Comparison of ENCODE assay signal across 26 cellular contexts in the genomic region with DNA sequence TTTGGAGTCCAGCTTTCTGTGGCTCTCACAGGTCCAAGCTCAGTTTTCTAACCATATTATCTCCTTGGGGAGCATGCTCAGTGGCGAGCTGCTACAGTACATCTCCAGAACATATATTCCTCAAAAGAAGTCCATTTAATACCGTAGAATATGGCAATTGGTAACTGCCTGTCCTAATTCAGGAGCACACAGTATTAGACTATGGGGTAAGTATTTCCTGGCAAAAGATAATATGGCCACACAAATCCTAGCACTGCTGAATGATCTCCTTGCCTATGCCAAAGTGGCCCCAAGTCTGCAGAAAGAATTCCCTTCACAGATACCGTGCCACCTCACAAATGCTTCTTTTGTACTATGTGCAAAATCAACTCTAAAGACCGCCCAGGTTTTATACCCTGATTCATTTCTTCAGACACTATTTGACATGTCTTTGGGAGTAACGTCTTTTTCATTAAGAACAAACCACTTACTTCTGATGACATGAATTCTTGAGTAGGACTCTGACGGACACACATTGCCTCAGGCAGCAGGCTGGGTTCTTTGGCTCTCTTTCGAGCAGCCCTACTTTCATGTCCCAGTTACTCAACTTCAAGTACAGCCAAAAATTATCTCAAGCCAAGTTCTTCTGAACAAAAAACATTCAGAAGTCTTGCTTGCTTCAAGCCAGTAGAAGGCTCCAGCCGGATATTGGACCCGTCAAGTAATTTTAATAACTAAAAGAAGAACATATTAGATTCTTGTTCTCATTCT.
A peak's percentile ranks its signal among the peaks of the same experiment; 100 is the strongest.
DNase-seq lines count a peak whose midpoint lies in the region; ATAC-seq, FAIRE-seq and TF ChIP-seq lines count a peak whose summit lies in the region.
"Had no signal": no experiment of that assay in that cellular context is flagged by ENCODE, and none has a peak within 500 bp of the region (broad histone marks: within the 10 kb centered on the region; RNA-seq: fewer than 3 reads in every experiment).

No MANE protein-coding gene starts in this region.

- TF ChIP-seq POLR2A in erythroblast (IDR thresholded peaks at IDR 0.05; ENCODE audit: low read length), result no peak

- FAIRE-seq in bronchial epithelial cell (lab: Jason Lieb, UNC) (no peak), frontal cortex (lab: Jason Lieb, UNC) (no peak)
- FAIRE-seq: A549, HTR-8/SVneo, TTC549 had no signal

- peak; percentile 91 for ATAC-seq in Right ventricle myocardium superior (ENCODE audit: poor library complexity)
- ATAC-seq in psoas muscle, result peak in 3 of 4 donors; percentile 42 to 64 (median 53)
- ATAC-seq: A549, Panc1 had no signal

- H3K4me1 ChIP-seq in psoas muscle, result no peaks in the 10 kb centered on the region
- H3K4me1 ChIP-seq: A549, adrenal gland, lower lobe of right lung, parathyroid adenoma, transverse colon had no signal

- H3K4me3 ChIP-seq in AG10803 (ENCODE audit: low read length) (no peak overlapping the region), bronchial epithelial cell (ENCODE audit: low read depth, low read length) (no peak overlapping the region), psoas muscle (no peak overlapping the region)
- H3K4me3 ChIP-seq: A549, adrenal gland, lower lobe of right lung, transverse colon had no signal

- H3K9me3 ChIP-seq in psoas muscle, result no peaks in the 10 kb centered on the region
- H3K9me3 ChIP-seq: A549, adrenal gland, lower lobe of right lung, transverse colon had no signal

- H3K27ac ChIP-seq in psoas muscle, result no peak overlapping the region
- H3K27ac ChIP-seq: A549, adrenal gland, lower lobe of right lung, parathyroid adenoma, transverse colon had no signal

- H3K27me3 ChIP-seq in bronchial epithelial cell (ENCODE audit: control insufficient read depth, insufficient read depth, low read length) (no peaks in the 10 kb centered on the region), psoas muscle (ENCODE audit: insufficient read depth in 3 of 3, low read length in 2 of 3) (no peaks in the 10 kb centered on the region)
- H3K27me3 ChIP-seq: adrenal gland, transverse colon had no signal

- H3K36me3 ChIP-seq in bronchial epithelial cell (ENCODE audit: control insufficient read depth, insufficient read depth, low read length) (no peaks in the 10 kb centered on the region), psoas muscle (ENCODE audit: insufficient read depth in 1 of 2, low read depth in 1 of 2) (no peaks in the 10 kb centered on the region)
- H3K36me3 ChIP-seq: adrenal gland, lower lobe of right lung, transverse colon had no signal

- intact Hi-C loops in Right ventricle myocardium superior (cut with DNase I), result no loop called here
- intact Hi-C loops in psoas muscle (cut with DNase I), result no loop called here

- WGBS in psoas muscle, 3 donors, result 73 to 83% (median 75%) methylated on average over 9 of the region's 9 CpGs

- no peak for TF ChIP-seq CTCF in AG10803 (conservative IDR thresholded peaks at IDR 0.05; ENCODE audit: low read length)
- TF ChIP-seq CTCF in bronchial epithelial cell (IDR thresholded peaks at IDR 0.05; ENCODE audit: insufficient read depth, low read length, severe bottlenecking), result no peak
- no peak for TF ChIP-seq CTCF in psoas muscle (IDR thresholded peaks at IDR 0.05)

- DNase-seq in AG10803 (ENCODE audit: low read depth), result peak; percentile 83
- peak; percentile 20 for DNase-seq in bronchial epithelial cell (ENCODE audit: low read depth)
- peak; percentile 54 for DNase-seq in Right ventricle myocardium superior
- peak; percentile 25 to 46 for DNase-seq in psoas muscle
- no peak for DNase-seq in erythroblast (lab: John Stamatoyannopoulos, UW)
- no peak for DNase-seq in NCI-H510A treated with DMSO at 0.1 percent for 48 hours (lab: John Stamatoyannopoulos, UW)
- no peak for DNase-seq in NCI-H2227 (lab: John Stamatoyannopoulos, UW; ENCODE audit: unreplicated experiment)
- no peak for DNase-seq in frontal cortex (ENCODE audit: low spot score in 2 of 2)
- DNase-seq: activated CD4-positive, alpha-beta T cell treated with anti-CD3 and anti-CD28 coated beads for 4 hours; CD8-positive, alpha-beta memory T cell; DMS79 treated with DMSO at 0.1 percent for 48 hours; endodermal cell; Kasumi-1; lower lobe of right lung; NCI-H1417; NCI-H2171; NCI-H774; stimulated activated CD4-positive, alpha-beta T cell treated with anti-CD3 and anti-CD28 coated beads, Interleukin-12 subunit alpha, Interleukin-12 subunit beta, amount 100 ng/mL, for 4 hours; stimulated activated naive B cell treated with anti-CD40 and anti-IgM and Interleukin-4, amounts not matched to agents 10 μg/mL and 1 μg/mL and 100 μg/mL, for 72 hours; transverse colon had no signal

Comparison
In these comparisons a context has a peak if more than half of its experiments do, and no peak if none do; other contexts are left out.
1. DNase-seq: peak in AG10803 (single experiment), bronchial epithelial cell (single experiment), Right ventricle myocardium superior (single experiment) and psoas muscle (2 of 2); none in erythroblast (0 of 2), NCI-H510A treated with DMSO at 0.1 percent for 48 hours (single experiment), NCI-H2227 (single experiment) and frontal cortex (0 of 2).